8 cellular contexts compared by ENCODE assay signal in genomic region chr10:94320285-94320914, GRCh38. TPM values are rescaled to one million over a fixed set of nuclear protein-coding genes. Genes with fewer than 3 reads are reported as not detected.
A peak's percentile ranks its signal among the peaks of the same experiment; 100 is the strongest.
DNase-seq lines count a peak whose midpoint lies in the region; ATAC-seq and TF ChIP-seq lines count a peak whose summit lies in the region.

No MANE protein-coding gene starts in this region.

- POLR2A ChIA-PET in activated CD8-positive, alpha-beta T cell treated with anti-CD3 and anti-CD28 coated beads, Interleukin-2, amount 10 ng/mL, durations not matched to agents 7 days and 5 days (lab: Charles Lee) = no interaction called here

- no peaks in the 10 kb centered on the region for H3K27me3 Mint-ChIP-seq in Calu3 (ENCODE audit: unreplicated experiment)
- H3K27me3 Mint-ChIP-seq in activated CD8-positive, alpha-beta T cell treated with anti-CD3 and anti-CD28 coated beads, Interleukin-2, amount 10 ng/mL, durations not matched to agents 7 days and 5 days (ENCODE audit: low read depth) = no peaks in the 10 kb centered on the region
- H3K27me3 Mint-ChIP-seq in effector memory CD8-positive, alpha-beta T cell = no peaks in the 10 kb centered on the region

- BruUV-seq in Calu3 (replicated peaks; lab: Mats Ljungman, UMichigan) = no TSS peak

- peak; percentile 59 for DNase-seq in Calu3
- peak; percentile 5 for DNase-seq in NCI-H748 treated with DMSO at 0.1 percent for 48 hours (lab: John Stamatoyannopoulos, UW)
- peak; percentile 75 for DNase-seq in activated CD8-positive, alpha-beta T cell treated with anti-CD3 and anti-CD28 coated beads, Interleukin-2, amount 10 ng/mL, durations not matched to agents 7 days and 5 days
- peak; percentile 44 to 53 (median 47) for DNase-seq in effector memory CD8-positive, alpha-beta T cell
- DNase-seq in mesendoderm = peak; percentile 72
- peak; percentile 8 to 35 for DNase-seq in stimulated activated CD8-positive, alpha-beta memory T cell treated with anti-CD3 and anti-CD28 coated beads, Interleukin-4, amount 100 ng/mL, for 1 hour (ENCODE audit: low read depth in 2 of 2, low spot score in 1 of 2)

- CTCF ChIA-PET in Calu3 (lab: Charles Lee) = interaction anchor here (1.0 to 3.6 kb wide), 5 partner anchors 9 to 499 kb away, joined by 3 to 38 read pairs (median 6); no protein-coding TSS in a partner anchor
- CTCF ChIA-PET in activated CD8-positive, alpha-beta T cell treated with anti-CD3 and anti-CD28 coated beads, Interleukin-2, amount 10 ng/mL, durations not matched to agents 7 days and 5 days (lab: Charles Lee) = interaction anchor here (0.5 to 3.7 kb wide), 44 partner anchors 9 to 1009 kb away, joined by 3 to 36 read pairs (median 4); partner anchors contain the start of gene TBC1D12

- no peak overlapping the region for H3K4me2 ChIP-seq in mesendoderm (ENCODE audit: low read length)

- no peak overlapping the region for H2BK15ac ChIP-seq in mesendoderm (replicated peaks; ENCODE audit: low read depth)

- no peak overlapping the region for H2AK5ac ChIP-seq in mesendoderm (ENCODE audit: low read length)

- peak; percentile 52 for TF ChIP-seq CTCF in Calu3 (IDR thresholded peaks at IDR 0.05; ENCODE audit: unreplicated experiment)

- H3K4me3 ChIP-seq in mesendoderm (ENCODE audit: low read length) = no peak overlapping the region

- H3K79me1 ChIP-seq in mesendoderm (ENCODE audit: low read length) = no peaks in the 10 kb centered on the region

- H3K27ac ChIP-seq in mesendoderm (ENCODE audit: low read depth, low read length) = no peak overlapping the region

- H3K56ac ChIP-seq in mesendoderm (ENCODE audit: low read length) = no peak overlapping the region

- H3K4ac ChIP-seq in mesendoderm (ENCODE audit: low read depth, low read length) = no peak overlapping the region

- H2BK5ac ChIP-seq in mesendoderm (ENCODE audit: low read length) = no peak overlapping the region

- intact Hi-C loops in Calu3 (cut with micrococcal nuclease; ENCODE audit: unreplicated experiment) = loop anchor here (1.0 to 2.0 kb wide), 3 partner anchors 40 to 500 kb away; no protein-coding TSS in a partner anchor

- peak; percentile 66 for ATAC-seq in HG02852 (IDR thresholded peaks at IDR 0.05; ENCODE audit: unreplicated experiment)
- ATAC-seq in activated CD8-positive, alpha-beta T cell treated with anti-CD3 and anti-CD28 coated beads, Interleukin-2, amount 10 ng/mL, durations not matched to agents 7 days and 5 days = peak; percentile 69
- ATAC-seq in effector memory CD8-positive, alpha-beta T cell (replicated peaks) = peak; percentile 42
- no peak for ATAC-seq in HG02588 (IDR thresholded peaks at IDR 0.05; ENCODE audit: unreplicated experiment)

- H3K36me3 ChIP-seq in mesendoderm (ENCODE audit: control insufficient read depth, insufficient read depth, low read length) = no peaks in the 10 kb centered on the region

- no peak overlapping the region for H3K4me3 Mint-ChIP-seq in Calu3 (ENCODE audit: low read depth, unreplicated experiment)
- no peak overlapping the region for H3K4me3 Mint-ChIP-seq in activated CD8-positive, alpha-beta T cell treated with anti-CD3 and anti-CD28 coated beads, Interleukin-2, amount 10 ng/mL, durations not matched to agents 7 days and 5 days
- H3K4me3 Mint-ChIP-seq in effector memory CD8-positive, alpha-beta T cell = no peak overlapping the region

- H3K4me1 Mint-ChIP-seq in Calu3 (ENCODE audit: low read depth, unreplicated experiment) = no peaks in the 10 kb centered on the region
- H3K4me1 Mint-ChIP-seq in activated CD8-positive, alpha-beta T cell treated with anti-CD3 and anti-CD28 coated beads, Interleukin-2, amount 10 ng/mL, durations not matched to agents 7 days and 5 days (ENCODE audit: low read depth) = no peaks in the 10 kb centered on the region
- H3K4me1 Mint-ChIP-seq in effector memory CD8-positive, alpha-beta T cell (ENCODE audit: low read depth in 2 of 2) = no peaks in the 10 kb centered on the region

- H3K9me3 Mint-ChIP-seq in Calu3 (ENCODE audit: low read depth, unreplicated experiment) = no peaks in the 10 kb centered on the region
- no peaks in the 10 kb centered on the region for H3K9me3 Mint-ChIP-seq in activated CD8-positive, alpha-beta T cell treated with anti-CD3 and anti-CD28 coated beads, Interleukin-2, amount 10 ng/mL, durations not matched to agents 7 days and 5 days (ENCODE audit: insufficient read depth)
- no peaks in the 10 kb centered on the region for H3K9me3 Mint-ChIP-seq in effector memory CD8-positive, alpha-beta T cell

- no peak overlapping the region for H3K18ac ChIP-seq in mesendoderm (ENCODE audit: low read length)

- peaks cover 10% of the 10 kb centered on the region for H3K36me3 Mint-ChIP-seq in Calu3 (ENCODE audit: insufficient read depth, unreplicated experiment)
- H3K36me3 Mint-ChIP-seq in activated CD8-positive, alpha-beta T cell treated with anti-CD3 and anti-CD28 coated beads, Interleukin-2, amount 10 ng/mL, durations not matched to agents 7 days and 5 days (ENCODE audit: low read depth) = peaks cover 11% of the 10 kb centered on the region
- H3K36me3 Mint-ChIP-seq in effector memory CD8-positive, alpha-beta T cell (ENCODE audit: insufficient read depth) = no peaks in the 10 kb centered on the region

- no peaks in the 10 kb centered on the region for H3K79me2 ChIP-seq in mesendoderm (ENCODE audit: control insufficient read depth, insufficient read depth, low read length)

- WGBS in mesendoderm (ENCODE audit: extremely low coverage, insufficient coverage, low lambda C conversion rate) = no CpG with 5 or more reads among the region's 2 CpGs

- H3K4me1 ChIP-seq in mesendoderm (ENCODE audit: control insufficient read depth, low read depth, low read length) = no peaks in the 10 kb centered on the region

- no peak overlapping the region for H2BK120ac ChIP-seq in mesendoderm (ENCODE audit: low read depth, low read length)

- no peaks in the 10 kb centered on the region for H3K27me3 ChIP-seq in mesendoderm (ENCODE audit: insufficient read depth, low read length, poor library complexity)

- no peak overlapping the region for H3K23ac ChIP-seq in mesendoderm (ENCODE audit: low read length)

- H4K5ac ChIP-seq in mesendoderm (ENCODE audit: low read length) = no peak overlapping the region

- no peak overlapping the region for H3K27ac Mint-ChIP-seq in Calu3 (ENCODE audit: unreplicated experiment)
- H3K27ac Mint-ChIP-seq in activated CD8-positive, alpha-beta T cell treated with anti-CD3 and anti-CD28 coated beads, Interleukin-2, amount 10 ng/mL, durations not matched to agents 7 days and 5 days = no peak overlapping the region
- H3K27ac Mint-ChIP-seq in effector memory CD8-positive, alpha-beta T cell = no peak overlapping the region

- no peak overlapping the region for H3K9ac ChIP-seq in mesendoderm (ENCODE audit: low read length)

- no peak overlapping the region for H4K8ac ChIP-seq in mesendoderm (ENCODE audit: low read depth, low read length)

RNA-seq across cellular contexts. Expression of gene NOC3L, which starts 42.3 kb away (rescaled TPM):
- total RNA-seq in Calu3 (2022) = 18.4 and 21.8 TPM in 2 replicates
- 10 to 100 TPM; 21.6 to 22.2 TPM for total RNA-seq in activated CD8-positive, alpha-beta T cell treated with anti-CD3 and anti-CD28 coated beads, Interleukin-2, amount 10 ng/mL, durations not matched to agents 7 days and 5 days
- polyA plus RNA-seq in mesendoderm (2013, experiment 1 of 2) = 26.4 TPM
- polyA plus RNA-seq in mesendoderm (2013, experiment 2 of 2) = 27.3 TPM

Comparison
In these comparisons a context has a peak if more than half of its experiments do, and no peak if none do; other contexts are left out.
1. DNase-seq: peak in every context shown above with its lines; median percentile 75 in activated CD8-positive, alpha-beta T cell treated with anti-CD3 and anti-CD28 coated beads, Interleukin-2, amount 10 ng/mL, durations not matched to agents 7 days and 5 days; 72 in mesendoderm; 59 in Calu3; 47 in effector memory CD8-positive, alpha-beta T cell; 22 in stimulated activated CD8-positive, alpha-beta memory T cell treated with anti-CD3 and anti-CD28 coated beads, Interleukin-4, amount 100 ng/mL, for 1 hour; 5 in NCI-H748 treated with DMSO at 0.1 percent for 48 hours.